ENCODE assay signal across 12 cellular contexts in the genomic region with DNA sequence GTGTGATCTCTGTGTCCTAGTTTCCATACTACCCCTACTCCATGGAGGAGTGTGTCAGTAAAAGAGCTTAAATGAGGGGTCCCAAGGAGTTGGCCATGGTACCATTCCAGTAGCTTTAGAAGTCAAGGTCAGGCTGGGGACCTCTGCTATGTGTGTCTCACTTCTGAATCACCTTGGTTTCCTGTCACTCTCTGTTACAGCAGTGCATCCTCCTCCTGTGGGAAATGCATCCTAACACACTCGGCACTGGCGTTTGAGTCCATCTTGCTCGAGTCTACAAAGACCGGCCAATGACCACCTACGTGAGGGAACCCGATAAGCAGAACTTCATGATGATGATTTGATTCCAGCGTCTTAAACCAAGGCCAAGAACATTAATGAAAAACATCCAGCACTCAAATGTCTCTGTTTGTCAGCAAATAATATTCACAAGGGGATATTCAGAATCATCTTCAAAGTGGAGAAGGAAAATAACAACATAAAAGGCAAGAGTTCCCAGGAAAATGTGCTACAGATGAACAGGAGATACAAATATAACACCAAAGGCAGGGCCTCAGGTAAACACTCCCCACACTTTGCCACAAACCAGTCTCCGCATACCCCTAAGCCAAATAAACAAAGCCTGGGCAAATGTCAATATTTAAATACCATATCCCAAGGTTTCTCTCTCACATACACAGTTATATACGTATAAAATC. TPM values are rescaled to one million over a fixed set of nuclear protein-coding genes. Genes with fewer than 3 reads are reported as not detected.
A peak's percentile ranks its signal among the peaks of the same experiment; 100 is the strongest.
DNase-seq lines count a peak whose midpoint lies in the region; ATAC-seq and TF ChIP-seq lines count a peak whose summit lies in the region.
"Had no signal": no experiment of that assay in that cellular context is flagged by ENCODE, and none has a peak within 500 bp of the region (broad histone marks: within the 10 kb centered on the region; RNA-seq: fewer than 3 reads in every experiment).

No MANE protein-coding gene starts in this region.

- H3K9me3 Mint-ChIP-seq in stimulated activated effector memory CD8-positive, alpha-beta T cell treated with anti-CD3 and anti-CD28 coated beads, Interleukin-12 subunit alpha, Interleukin-12 subunit beta, amount 100 ng/mL, for 72 hours: no peaks in the 10 kb centered on the region
- no peaks in the 10 kb centered on the region for H3K9me3 Mint-ChIP-seq in CD8-positive, alpha-beta memory T cell
- no peaks in the 10 kb centered on the region for H3K9me3 Mint-ChIP-seq in activated T-cell treated with anti-CD3 and anti-CD28 coated beads, Interleukin-2, amount 50 U/mL, for 24 hours

- peak overlapping the region; percentile 69 for H3K27ac ChIP-seq in SJSA1
- H3K27ac ChIP-seq in hepatocyte: peak overlapping the region; percentile 55
- H3K27ac ChIP-seq in CD8-positive, alpha-beta memory T cell (ENCODE audit: low read depth, low read length): no peak overlapping the region

- CTCF ChIA-PET in CD8-positive, alpha-beta memory T cell (lab: Charles Lee): interaction anchor here (1.0 to 1.4 kb wide), 2 partner anchors 8 to 10 kb away, joined by 4 read pairs; no protein-coding TSS in a partner anchor

- H3K4me3 ChIP-seq in SJSA1 (no peak overlapping the region), hepatocyte (no peak overlapping the region)
- H3K4me3 ChIP-seq in CD8-positive, alpha-beta memory T cell (ENCODE audit: low read length): no peak overlapping the region
- H3K4me3 ChIP-seq: skin epidermis had no signal

- H3K27me3 ChIP-seq in SJSA1 (replicated peaks) (no peaks in the 10 kb centered on the region), hepatocyte (no peaks in the 10 kb centered on the region)
- H3K27me3 ChIP-seq in CD8-positive, alpha-beta memory T cell (ENCODE audit: insufficient read depth, low read length, poor library complexity, severe bottlenecking): no peaks in the 10 kb centered on the region

- POLR2A ChIA-PET in CD8-positive, alpha-beta memory T cell (lab: Charles Lee): no interaction called here

- no peaks in the 10 kb centered on the region for H3K9me2 ChIP-seq in hepatocyte (replicated peaks; ENCODE audit: insufficient read depth)

- no peak for TF ChIP-seq CTCF in hepatocyte (IDR thresholded peaks at IDR 0.05; ENCODE audit: poor library complexity)

- peaks cover 99% of the 10 kb centered on the region for H3K79me2 ChIP-seq in hepatocyte

- H3K4me3 Mint-ChIP-seq in stimulated activated effector memory CD8-positive, alpha-beta T cell treated with anti-CD3 and anti-CD28 coated beads, Interleukin-12 subunit alpha, Interleukin-12 subunit beta, amount 100 ng/mL, for 72 hours: no peak overlapping the region
- H3K4me3 Mint-ChIP-seq in CD8-positive, alpha-beta memory T cell: no peak overlapping the region
- H3K4me3 Mint-ChIP-seq in activated T-cell treated with anti-CD3 and anti-CD28 coated beads, Interleukin-2, amount 50 U/mL, for 24 hours: no peak overlapping the region

- H3K27ac Mint-ChIP-seq in stimulated activated effector memory CD8-positive, alpha-beta T cell treated with anti-CD3 and anti-CD28 coated beads, Interleukin-12 subunit alpha, Interleukin-12 subunit beta, amount 100 ng/mL, for 72 hours: no peak overlapping the region
- H3K27ac Mint-ChIP-seq in CD8-positive, alpha-beta memory T cell: no peak overlapping the region
- no peak overlapping the region for H3K27ac Mint-ChIP-seq in activated T-cell treated with anti-CD3 and anti-CD28 coated beads, Interleukin-2, amount 50 U/mL, for 24 hours

- no peaks in the 10 kb centered on the region for H3K27me3 Mint-ChIP-seq in CD8-positive, alpha-beta memory T cell
- no peaks in the 10 kb centered on the region for H3K27me3 Mint-ChIP-seq in activated T-cell treated with anti-CD3 and anti-CD28 coated beads, Interleukin-2, amount 50 U/mL, for 24 hours

- peaks cover 14% of the 10 kb centered on the region for H4K20me1 ChIP-seq in hepatocyte (ENCODE audit: insufficient read depth, poor library complexity, severe bottlenecking)

- H3K4me1 ChIP-seq in SJSA1 (replicated peaks) (peaks cover 88% of the 10 kb centered on the region), hepatocyte (ENCODE audit: insufficient read depth) (peaks cover 50% of the 10 kb centered on the region)
- no peaks in the 10 kb centered on the region for H3K4me1 ChIP-seq in CD8-positive, alpha-beta memory T cell (ENCODE audit: insufficient read depth, low read length)

- no peak overlapping the region for H2AFZ ChIP-seq in hepatocyte

- peaks cover 42% of the 10 kb centered on the region for H3K4me1 Mint-ChIP-seq in stimulated activated effector memory CD8-positive, alpha-beta T cell treated with anti-CD3 and anti-CD28 coated beads, Interleukin-12 subunit alpha, Interleukin-12 subunit beta, amount 100 ng/mL, for 72 hours
- H3K4me1 Mint-ChIP-seq in CD8-positive, alpha-beta memory T cell: peaks cover 24 to 44% (median 30%) of the 10 kb centered on the region in 3 donors
- peaks cover 11% of the 10 kb centered on the region for H3K4me1 Mint-ChIP-seq in activated T-cell treated with anti-CD3 and anti-CD28 coated beads, Interleukin-2, amount 50 U/mL, for 24 hours (ENCODE audit: low read depth)

- H3K36me3 Mint-ChIP-seq in stimulated activated effector memory CD8-positive, alpha-beta T cell treated with anti-CD3 and anti-CD28 coated beads, Interleukin-12 subunit alpha, Interleukin-12 subunit beta, amount 100 ng/mL, for 72 hours: peaks cover 2% of the 10 kb centered on the region
- peaks cover 2 to 17% (median 12%) of the 10 kb centered on the region in 3 donors for H3K36me3 Mint-ChIP-seq in CD8-positive, alpha-beta memory T cell
- no peaks in the 10 kb centered on the region for H3K36me3 Mint-ChIP-seq in activated T-cell treated with anti-CD3 and anti-CD28 coated beads, Interleukin-2, amount 50 U/mL, for 24 hours (ENCODE audit: low read depth)

- H3K9me3 ChIP-seq in SJSA1 (replicated peaks) (no peaks in the 10 kb centered on the region), hepatocyte (ENCODE audit: low read depth) (no peaks in the 10 kb centered on the region)
- H3K9me3 ChIP-seq in CD8-positive, alpha-beta memory T cell (ENCODE audit: low read length): no peaks in the 10 kb centered on the region

- DNase-seq in ELR (ENCODE audit: low read depth) (peak; percentile 88), SJSA1 (ENCODE audit: low read depth in 1 of 2, low spot score in 2 of 2) (peak in 1 of 2 experiments; percentile 44), hepatocyte (ENCODE audit: low spot score) (no peak), AG20443 (ENCODE audit: low spot score) (no peak), cerebellum (ENCODE audit: low spot score) (no peak)
- no peak for DNase-seq in stimulated activated effector memory CD8-positive, alpha-beta T cell treated with anti-CD3 and anti-CD28 coated beads, Interleukin-12 subunit alpha, Interleukin-12 subunit beta, amount 100 ng/mL, for 72 hours (ENCODE audit: low spot score in 2 of 2)
- no peak for DNase-seq in CD8-positive, alpha-beta memory T cell
- no peak for DNase-seq in activated T-cell treated with anti-CD3 and anti-CD28 coated beads, Interleukin-2, amount 50 U/mL, for 24 hours
- DNase-seq: activated T-cell treated with anti-CD3 and anti-CD28 coated beads, Interleukin-2, amount 50 U/mL, for 48 hours; NCI-H146; OCI-M1 had no signal

- H3K4me2 ChIP-seq in hepatocyte: peak overlapping the region; percentile 47

- peaks cover 32% of the 10 kb centered on the region for H3K36me3 ChIP-seq in SJSA1
- H3K36me3 ChIP-seq in hepatocyte (replicated peaks; ENCODE audit: insufficient read depth, low read depth): no peaks in the 10 kb centered on the region
- no peaks in the 10 kb centered on the region for H3K36me3 ChIP-seq in CD8-positive, alpha-beta memory T cell (ENCODE audit: insufficient read depth, low read length)

- WGBS in hepatocyte (ENCODE audit: low lambda C conversion rate, missing lambda C conversion rate): 86% methylated on average over 9 of the region's 9 CpGs

- peak; percentile 55 for ATAC-seq in stimulated activated effector memory CD8-positive, alpha-beta T cell treated with anti-CD3 and anti-CD28 coated beads, Interleukin-12 subunit alpha, Interleukin-12 subunit beta, amount 100 ng/mL, for 72 hours

RNA-seq across cellular contexts. Expression of gene TRAM2, which starts 32.4 kb away (rescaled TPM):
- total RNA-seq in SJSA1 (2014; rRNA removed; shearing (Covaris generic)): 59.7 and 98.1 TPM in 2 replicates
- total RNA-seq in hepatocyte (47.6 and 48.2 TPM in 2 replicates), cerebellum (4.6 TPM)
- polyA plus RNA-seq in hepatocyte: 20.8 and 29.6 TPM in 2 replicates
- total RNA-seq in CD8-positive, alpha-beta memory T cell: 1 to 10 TPM; 3.7 to 4.1 TPM
- 5.0 TPM for polyA plus RNA-seq in CD8-positive, alpha-beta memory T cell
